18 cellular contexts compared by ENCODE assay signal in the genomic region with DNA sequence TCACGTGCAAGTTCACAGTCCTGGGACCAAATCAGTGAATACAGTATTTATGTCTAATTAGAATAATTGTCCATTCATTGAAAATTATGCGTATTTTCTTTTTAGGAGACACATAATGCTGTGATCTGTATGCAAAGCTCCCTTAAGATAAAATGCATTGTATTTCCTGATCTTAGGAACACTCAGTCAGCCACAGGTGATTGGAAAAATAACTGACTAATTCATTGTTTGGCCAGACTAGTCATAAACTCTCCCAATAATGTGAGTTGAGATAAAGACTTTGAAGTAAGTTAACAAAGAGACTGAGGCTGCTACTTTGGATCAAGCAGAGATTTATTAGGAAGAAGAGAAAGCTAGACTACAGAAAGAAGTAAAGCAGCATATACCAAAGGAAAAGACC.
"Had no signal": no experiment of that assay in that cellular context is flagged by ENCODE, and none has a peak within 500 bp of the region (broad histone marks: within the 10 kb centered on the region; RNA-seq: fewer than 3 reads in every experiment).

No MANE protein-coding gene starts in this region.

- H3K9me3 ChIP-seq: breast epithelium had no signal

- H3K27me3 ChIP-seq: breast epithelium had no signal

- H3K4me3 ChIP-seq: breast epithelium had no signal

- DNase-seq: activated B cell treated with CpG ODN at 0.5 μM for 24 hours; activated CD4-positive, alpha-beta T cell treated with anti-CD3 and anti-CD28 coated beads for 1 hour; activated CD4-positive, alpha-beta T cell treated with anti-CD3 and anti-CD28 coated beads, Interleukin-2, amount 10 ng/mL, durations not matched to agents 24 days and 14 days; activated CD4-positive, alpha-beta T cell treated with anti-CD3 and anti-CD28 coated beads, Interleukin-2, amount 50 U/mL, for 48 hours; activated CD8-positive, alpha-beta memory T cell treated with anti-CD3 and anti-CD28 coated beads, Interleukin-2, amount 10 ng/mL, durations not matched to agents 7 days and 5 days; activated effector memory CD4-positive, alpha-beta T cell treated with Interleukin-2 at 50 U/mL for 16 hours; activated naive CD4-positive, alpha-beta T cell; activated T-cell treated with anti-CD3 and anti-CD28 coated beads, Interleukin-2, amount 50 U/mL, for 24 hours; aorta; central memory CD4-positive, alpha-beta T cell; Karpas-422; NCI-H146; NCI-H187 treated with DMSO at 0.1 percent for 48 hours; NCI-H2081 treated with DMSO at 0.1 percent for 48 hours; NCI-H446; NCI-H524; SHP77 treated with DMSO at 0.1 percent for 48 hours had no signal

- H3K36me3 ChIP-seq: breast epithelium had no signal

- ATAC-seq: activated CD8-positive, alpha-beta memory T cell treated with anti-CD3 and anti-CD28 coated beads, Interleukin-2, amount 10 ng/mL, durations not matched to agents 7 days and 5 days had no signal

- H3K4me1 ChIP-seq: breast epithelium had no signal

- H3K27ac ChIP-seq: breast epithelium had no signal
